Comparison of ENCODE assay signal across 1 cellular context in the genomic region with DNA sequence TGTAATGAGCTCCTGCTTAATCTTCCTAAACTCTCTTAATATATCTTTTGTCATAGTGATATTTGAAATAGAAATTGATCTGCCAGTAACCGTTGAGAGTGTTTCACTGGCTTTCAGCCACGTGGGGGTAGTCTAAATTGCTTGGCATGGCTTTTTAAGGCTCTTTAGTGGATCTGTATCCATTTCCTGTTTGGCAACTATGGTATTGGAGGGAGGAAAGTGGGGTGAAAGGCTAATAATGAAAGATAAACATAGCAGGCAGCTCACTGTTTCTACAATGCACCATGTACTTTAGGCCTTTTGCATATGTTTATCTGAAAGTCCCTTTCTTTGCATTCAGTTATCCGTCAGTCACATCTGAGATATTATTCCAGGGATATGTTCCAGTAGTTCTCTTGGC.
TF ChIP-seq lines count a peak whose summit lies in the region.

No MANE protein-coding gene starts in this region.

TF ChIP-seq in liver, 16 proteins besides CTCF, POLR2A, EP300 and RAD21 (continued from another document):
- TF ChIP-seq, protein P1, sequence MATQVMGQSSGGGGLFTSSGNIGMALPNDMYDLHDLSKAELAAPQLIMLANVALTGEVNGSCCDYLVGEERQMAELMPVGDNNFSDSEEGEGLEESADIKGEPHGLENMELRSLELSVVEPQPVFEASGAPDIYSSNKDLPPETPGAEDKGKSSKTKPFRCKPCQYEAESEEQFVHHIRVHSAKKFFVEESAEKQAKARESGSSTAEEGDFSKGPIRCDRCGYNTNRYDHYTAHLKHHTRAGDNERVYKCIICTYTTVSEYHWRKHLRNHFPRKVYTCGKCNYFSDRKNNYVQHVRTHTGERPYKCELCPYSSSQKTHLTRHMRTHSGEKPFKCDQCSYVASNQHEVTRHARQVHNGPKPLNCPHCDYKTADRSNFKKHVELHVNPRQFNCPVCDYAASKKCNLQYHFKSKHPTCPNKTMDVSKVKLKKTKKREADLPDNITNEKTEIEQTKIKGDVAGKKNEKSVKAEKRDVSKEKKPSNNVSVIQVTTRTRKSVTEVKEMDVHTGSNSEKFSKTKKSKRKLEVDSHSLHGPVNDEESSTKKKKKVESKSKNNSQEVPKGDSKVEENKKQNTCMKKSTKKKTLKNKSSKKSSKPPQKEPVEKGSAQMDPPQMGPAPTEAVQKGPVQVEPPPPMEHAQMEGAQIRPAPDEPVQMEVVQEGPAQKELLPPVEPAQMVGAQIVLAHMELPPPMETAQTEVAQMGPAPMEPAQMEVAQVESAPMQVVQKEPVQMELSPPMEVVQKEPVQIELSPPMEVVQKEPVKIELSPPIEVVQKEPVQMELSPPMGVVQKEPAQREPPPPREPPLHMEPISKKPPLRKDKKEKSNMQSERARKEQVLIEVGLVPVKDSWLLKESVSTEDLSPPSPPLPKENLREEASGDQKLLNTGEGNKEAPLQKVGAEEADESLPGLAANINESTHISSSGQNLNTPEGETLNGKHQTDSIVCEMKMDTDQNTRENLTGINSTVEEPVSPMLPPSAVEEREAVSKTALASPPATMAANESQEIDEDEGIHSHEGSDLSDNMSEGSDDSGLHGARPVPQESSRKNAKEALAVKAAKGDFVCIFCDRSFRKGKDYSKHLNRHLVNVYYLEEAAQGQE (IDR thresholded peaks at IDR 0.05) = no peak
- TF ChIP-seq FOXA1 (IDR thresholded peaks at IDR 0.05) = no peak
